Comparison of ENCODE assay signal across 18 cellular contexts in genomic region chr11:8038811-8039529, GRCh38.
"Had no signal": no experiment of that assay in that cellular context is flagged by ENCODE, and none has a peak within 500 bp of the region (broad histone marks: within the 10 kb centered on the region; RNA-seq: fewer than 3 reads in every experiment).

No MANE protein-coding gene starts in this region.

- H3K27ac Mint-ChIP-seq: activated naive CD8-positive, alpha-beta T cell treated with anti-CD3 and anti-CD28 coated beads for 36 hours; stimulated activated naive CD8-positive, alpha-beta T cell treated with anti-CD3 and anti-CD28 coated beads, Interleukin-15, Interleukin-2, amounts not matched to agents 100 ng/mL and 50 ng/mL, for 24 hours had no signal

- ATAC-seq: heart left ventricle, psoas muscle had no signal

- H3K9me3 Mint-ChIP-seq: activated naive CD8-positive, alpha-beta T cell treated with anti-CD3 and anti-CD28 coated beads for 36 hours; stimulated activated naive CD8-positive, alpha-beta T cell treated with anti-CD3 and anti-CD28 coated beads, Interleukin-15, Interleukin-2, amounts not matched to agents 100 ng/mL and 50 ng/mL, for 24 hours had no signal

- H3K27ac ChIP-seq: heart left ventricle, left ventricle myocardium inferior, psoas muscle, sigmoid colon, uterus had no signal

- H3K27me3 ChIP-seq: heart left ventricle, sigmoid colon, uterus had no signal

- H3K36me3 Mint-ChIP-seq: activated naive CD8-positive, alpha-beta T cell treated with anti-CD3 and anti-CD28 coated beads for 36 hours had no signal

- H3K4me3 Mint-ChIP-seq: activated naive CD8-positive, alpha-beta T cell treated with anti-CD3 and anti-CD28 coated beads for 36 hours; stimulated activated naive CD8-positive, alpha-beta T cell treated with anti-CD3 and anti-CD28 coated beads, Interleukin-15, Interleukin-2, amounts not matched to agents 100 ng/mL and 50 ng/mL, for 24 hours had no signal

- H3K4me1 Mint-ChIP-seq: activated naive CD8-positive, alpha-beta T cell treated with anti-CD3 and anti-CD28 coated beads for 36 hours had no signal

- H3K4me1 ChIP-seq: psoas muscle, sigmoid colon, uterus had no signal

- DNase-seq: activated CD4-positive, alpha-beta T cell treated with anti-CD3 and anti-CD28 coated beads, Interleukin-2, amount 50 U/mL, for 1 hour; activated gamma-delta T cell; activated naive CD8-positive, alpha-beta T cell treated with anti-CD3 and anti-CD28 coated beads for 36 hours; activated T-cell treated with anti-CD3 and anti-CD28 coated beads, Interleukin-2, amount 50 U/mL, for 1 hour; cortex of kidney; effector CD8-positive, alpha-beta T cell; foreskin melanocyte; heart left ventricle; left ventricle myocardium inferior; mesenchymal stem cell; psoas muscle; sigmoid colon; stimulated activated CD4-positive, alpha-beta T cell treated with anti-CD3 and anti-CD28 coated beads, Interleukin-12 subunit alpha, Interleukin-12 subunit beta, amount 100 ng/mL, for 4 hours; stimulated activated CD4-positive, alpha-beta T cell treated with anti-CD3 and anti-CD28 coated beads, Interleukin-2, amount 100 ng/mL, for 48 hours; stimulated activated CD8-positive, alpha-beta memory T cell treated with anti-CD3 and anti-CD28 coated beads, Interleukin-4, amount 100 ng/mL, for 48 hours; T-helper 2 cell; uterus had no signal

- H3K9me3 ChIP-seq: heart left ventricle, left ventricle myocardium inferior, psoas muscle, sigmoid colon, uterus had no signal

- H3K4me3 ChIP-seq: heart left ventricle, left ventricle myocardium inferior, psoas muscle, sigmoid colon, uterus had no signal

- H3K36me3 ChIP-seq: heart left ventricle, left ventricle myocardium inferior, sigmoid colon, uterus had no signal
